10 cellular contexts compared by ENCODE assay signal in genomic region chr1:56569661-56570060, GRCh38. TPM values are rescaled to one million over a fixed set of nuclear protein-coding genes. Genes with fewer than 3 reads are reported as not detected.
DNase-seq lines count a peak whose midpoint lies in the region; TF ChIP-seq lines count a peak whose summit lies in the region.
"Had no signal": no experiment of that assay in that cellular context is flagged by ENCODE, and none has a peak within 500 bp of the region (broad histone marks: within the 10 kb centered on the region; RNA-seq: fewer than 3 reads in every experiment).

No MANE protein-coding gene starts in this region.

- H2BK5ac ChIP-seq in mesendoderm (ENCODE audit: low read length) = no peak overlapping the region

- dilution Hi-C loops in mammary epithelial cell (cut with HindIII; ENCODE audit: low sequenced_read_pairs) = no loop called here

- H3K4me2 ChIP-seq in mammary epithelial cell (ENCODE audit: insufficient read depth, low read depth, low read length) (no peak overlapping the region), mesendoderm (ENCODE audit: low read length) (no peak overlapping the region)

- BruUV-seq in mammary epithelial cell (replicated peaks; lab: Mats Ljungman, UMichigan) = no TSS peak

- H3K79me1 ChIP-seq in mesendoderm (ENCODE audit: low read length) = peaks cover 2% of the 10 kb centered on the region

- 95% methylated on average over 1 of the region's 1 CpG for WGBS in mammary epithelial cell (ENCODE audit: low coverage, missing lambda C conversion rate)
- WGBS in mesendoderm (ENCODE audit: extremely low coverage, insufficient coverage, low lambda C conversion rate) = no CpG with 5 or more reads among the region's 1 CpG

- H3K4me3 Mint-ChIP-seq in activated naive CD4-positive, alpha-beta T cell treated with anti-CD3 and anti-CD28 coated beads, Interleukin-2, amount 10 ng/mL, durations not matched to agents 7 days and 5 days = no peak overlapping the region

- H3K4me1 ChIP-seq in mammary epithelial cell (ENCODE audit: insufficient read depth, low read length) (no peaks in the 10 kb centered on the region), mesendoderm (ENCODE audit: control insufficient read depth, low read depth, low read length) (peaks cover 5% of the 10 kb centered on the region)

- no peak overlapping the region for H3K23ac ChIP-seq in mesendoderm (ENCODE audit: low read length)

- no peaks in the 10 kb centered on the region for H3K36me3 Mint-ChIP-seq in activated naive CD4-positive, alpha-beta T cell treated with anti-CD3 and anti-CD28 coated beads, Interleukin-2, amount 10 ng/mL, durations not matched to agents 7 days and 5 days

- H3K36me3 ChIP-seq in mammary epithelial cell (ENCODE audit: insufficient read depth, low read length) = no peaks in the 10 kb centered on the region
- no peaks in the 10 kb centered on the region for H3K36me3 ChIP-seq in mesendoderm (ENCODE audit: control insufficient read depth, insufficient read depth, low read length)
- H3K36me3 ChIP-seq: suprapubic skin had no signal

- H3K79me2 ChIP-seq in mammary epithelial cell (ENCODE audit: insufficient read depth, low read length) (no peaks in the 10 kb centered on the region), mesendoderm (ENCODE audit: control insufficient read depth, insufficient read depth, low read length) (peaks cover 32% of the 10 kb centered on the region)

- in situ Hi-C loops in mammary epithelial cell (cut with MboI; ENCODE audit: low sequenced_read_pairs in 2 of 2) = no loop called here

- H3K27me3 Mint-ChIP-seq in activated naive CD4-positive, alpha-beta T cell treated with anti-CD3 and anti-CD28 coated beads, Interleukin-2, amount 10 ng/mL, durations not matched to agents 7 days and 5 days = no peaks in the 10 kb centered on the region

- intact Hi-C loops in mammary epithelial cell (cut with micrococcal nuclease) = loop anchor here (10.0 kb wide), 1 partner anchor 445 kb away; no protein-coding TSS in a partner anchor

- H3K4me1 Mint-ChIP-seq in activated naive CD4-positive, alpha-beta T cell treated with anti-CD3 and anti-CD28 coated beads, Interleukin-2, amount 10 ng/mL, durations not matched to agents 7 days and 5 days = peaks cover 5% of the 10 kb centered on the region

- no peak overlapping the region for H2AK5ac ChIP-seq in mesendoderm (ENCODE audit: low read length)

- H3K4me3 ChIP-seq in mammary epithelial cell (replicated peaks in 1 of 3; ENCODE audit: insufficient read depth in 1 of 3, low read depth in 2 of 3, low read length in 3 of 3) (no peak overlapping the region), mesendoderm (ENCODE audit: low read length) (no peak overlapping the region)
- H3K4me3 ChIP-seq: suprapubic skin had no signal

- no peaks in the 10 kb centered on the region for H4K20me1 ChIP-seq in mammary epithelial cell (ENCODE audit: insufficient read depth, low read length)

- H4K5ac ChIP-seq in mesendoderm (ENCODE audit: low read length) = no peak overlapping the region

- H3K27ac Mint-ChIP-seq in activated naive CD4-positive, alpha-beta T cell treated with anti-CD3 and anti-CD28 coated beads, Interleukin-2, amount 10 ng/mL, durations not matched to agents 7 days and 5 days = no peak overlapping the region

- no peak overlapping the region for H2AFZ ChIP-seq in mammary epithelial cell (ENCODE audit: low read depth, low read length)

- H4K8ac ChIP-seq in mesendoderm (ENCODE audit: low read depth, low read length) = no peak overlapping the region

- no peak overlapping the region for H3K56ac ChIP-seq in mesendoderm (ENCODE audit: low read length)

- H3K9me3 ChIP-seq in mammary epithelial cell (replicated peaks; ENCODE audit: insufficient read depth, low read length) = no peaks in the 10 kb centered on the region
- H3K9me3 ChIP-seq: suprapubic skin had no signal

- CTCF ChIA-PET in mammary epithelial cell (lab: Charles Lee; ENCODE audit: low non-redundant PET) = no interaction called here
- CTCF ChIA-PET in activated naive CD4-positive, alpha-beta T cell treated with anti-CD3 and anti-CD28 coated beads, Interleukin-2, amount 10 ng/mL, durations not matched to agents 7 days and 5 days (lab: Charles Lee) = no interaction called here

- H3K9ac ChIP-seq in mammary epithelial cell (ENCODE audit: insufficient read depth, low read length) (no peak overlapping the region), mesendoderm (ENCODE audit: low read length) (no peak overlapping the region)

- no peak overlapping the region for H3K18ac ChIP-seq in mesendoderm (ENCODE audit: low read length)

- no peaks in the 10 kb centered on the region for H3K27me3 ChIP-seq in mammary epithelial cell (ENCODE audit: insufficient read depth, low read length)
- H3K27me3 ChIP-seq in mesendoderm (ENCODE audit: insufficient read depth, low read length, poor library complexity) = no peaks in the 10 kb centered on the region
- H3K27me3 ChIP-seq: suprapubic skin had no signal

- H3K4ac ChIP-seq in mesendoderm (ENCODE audit: low read depth, low read length) = no peak overlapping the region

- H3K27ac ChIP-seq in mammary epithelial cell (ENCODE audit: insufficient read depth, low read depth, low read length) (no peak overlapping the region), mesendoderm (ENCODE audit: low read depth, low read length) (no peak overlapping the region)
- H3K27ac ChIP-seq: suprapubic skin had no signal

- no peak overlapping the region for H2BK120ac ChIP-seq in mesendoderm (ENCODE audit: low read depth, low read length)

- TF ChIP-seq CTCF in mammary epithelial cell (conservative IDR thresholded peaks at IDR 0.05 in 1 of 2, IDR thresholded peaks at IDR 0.05 in 1 of 2; ENCODE audit: extremely low read depth in 1 of 2, insufficient read depth in 1 of 2, low read depth in 1 of 2, low read length in 2 of 2) = no peak

- H3K9me3 Mint-ChIP-seq in activated naive CD4-positive, alpha-beta T cell treated with anti-CD3 and anti-CD28 coated beads, Interleukin-2, amount 10 ng/mL, durations not matched to agents 7 days and 5 days = no peaks in the 10 kb centered on the region

- peak; percentile 61 for DNase-seq in COLO668 (lab: John Stamatoyannopoulos, UW; ENCODE audit: unreplicated experiment)
- peak; percentile 85 for DNase-seq in NCI-H2029 (lab: John Stamatoyannopoulos, UW)
- peak; percentile 18 for DNase-seq in mammary epithelial cell
- DNase-seq in mesendoderm = peak; percentile 71
- no peak for DNase-seq in GM03348 (ENCODE audit: low spot score)
- DNase-seq in activated naive CD4-positive, alpha-beta T cell (lab: John Stamatoyannopoulos, UW) = no peak
- no peak for DNase-seq in kidney glomerular epithelial cell (lab: John Stamatoyannopoulos, UW)
- DNase-seq in activated naive CD4-positive, alpha-beta T cell treated with anti-CD3 and anti-CD28 coated beads, Interleukin-2, amount 10 ng/mL, durations not matched to agents 7 days and 5 days = no peak
- DNase-seq: NCI-H1694 had no signal

- no peak overlapping the region for H2BK15ac ChIP-seq in mesendoderm (replicated peaks; ENCODE audit: low read depth)

RNA-seq across cellular contexts. Expression of gene PLPP3, which starts 9.7 kb away (rescaled TPM):
- 10 to 100 TPM in 1 of 2 donors, 1 to 10 TPM in 1; 1.3 to 16.2 TPM for total RNA-seq in mammary epithelial cell
- 2.4 TPM for polyA plus RNA-seq in mammary epithelial cell
- 17.2 TPM for polyA minus RNA-seq in mammary epithelial cell
- polyA plus RNA-seq in mesendoderm (2013, experiment 1 of 2) = 8.7 TPM
- polyA plus RNA-seq in mesendoderm (2013, experiment 2 of 2) = 9.3 TPM

Comparison
In these comparisons a context has a peak if more than half of its experiments do, and no peak if none do; other contexts are left out.
1. DNase-seq: peak in COLO668 (single experiment), NCI-H2029 (single experiment), mammary epithelial cell (single experiment) and mesendoderm (single experiment); none in GM03348 (single experiment), activated naive CD4-positive, alpha-beta T cell (0 of 4), kidney glomerular epithelial cell (single experiment) and activated naive CD4-positive, alpha-beta T cell treated with anti-CD3 and anti-CD28 coated beads, Interleukin-2, amount 10 ng/mL, durations not matched to agents 7 days and 5 days (single experiment).